20 cellular contexts compared by ENCODE assay signal in the genomic region with DNA sequence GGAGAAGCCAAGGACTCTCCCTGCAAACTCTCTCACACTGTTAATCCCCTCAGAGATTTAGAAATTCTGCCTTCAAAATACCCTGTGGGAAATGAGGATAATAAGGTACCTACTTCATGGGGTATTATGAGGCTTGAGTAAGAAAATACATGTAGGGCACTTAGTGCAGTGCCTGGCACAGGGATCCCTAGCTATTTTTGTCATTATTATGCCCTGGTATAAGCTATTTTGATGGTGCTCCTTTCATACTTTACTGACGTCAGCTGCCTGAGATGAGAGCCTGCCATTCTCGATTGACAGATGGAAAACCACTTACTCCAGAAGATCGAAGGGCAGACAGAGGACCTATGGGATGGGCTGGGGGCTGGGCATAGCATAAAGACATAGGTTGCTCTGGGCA. TPM values are rescaled to one million over a fixed set of nuclear protein-coding genes. Genes with fewer than 3 reads are reported as not detected.
"Had no signal": no experiment of that assay in that cellular context is flagged by ENCODE, and none has a peak within 500 bp of the region (broad histone marks: within the 10 kb centered on the region; RNA-seq: fewer than 3 reads in every experiment).

No MANE protein-coding gene starts in this region.

- DNase-seq: activated CD4-positive, alpha-beta T cell treated with anti-CD3 and anti-CD28 coated beads for 4 hours; activated CD8-positive, alpha-beta T cell treated with anti-CD3 and anti-CD28 coated beads for 36 hours; activated effector memory CD4-positive, alpha-beta T cell treated with Interleukin-2 at 50 U/mL for 16 hours; activated naive CD4-positive, alpha-beta T cell treated with anti-CD3 and anti-CD28 coated beads, Interleukin-2, amount 50 U/mL, for 16 hours; activated T-cell treated with anti-CD3 and anti-CD28 coated beads, Interleukin-2, amount 50 U/mL, for 4 hours; central memory CD4-positive, alpha-beta T cell; effector CD8-positive, alpha-beta T cell; foreskin fibroblast; lower lobe of right lung; ovary; small intestine; stimulated activated CD4-positive, alpha-beta T cell treated with anti-CD3 and anti-CD28 coated beads, Interleukin-4, amount 100 ng/mL, for 4 hours; stimulated activated CD8-positive, alpha-beta memory T cell treated with anti-CD3 and anti-CD28 coated beads, Interleukin-4, amount 100 ng/mL, for 48 hours; stimulated activated naive CD4-positive, alpha-beta T cell treated with Interleukin-2 at 50 U/mL for 16 hours; substantia nigra; T-helper 17 cell; trophoblast cell had no signal

- H3K4me3 ChIP-seq: lower lobe of right lung, ovary had no signal

- H3K36me3 Mint-ChIP-seq: WTC11 had no signal

- H3K9me3 Mint-ChIP-seq: activated CD8-positive, alpha-beta T cell treated with anti-CD3 and anti-CD28 coated beads for 36 hours; activated T-cell treated with anti-CD3 and anti-CD28 coated beads, Interleukin-2, amount 50 U/mL, for 4 hours; WTC11 had no signal

- H3K36me3 ChIP-seq: lower lobe of right lung, ovary had no signal

- H3K4me1 ChIP-seq: lower lobe of right lung had no signal

- H3K27ac ChIP-seq: lower lobe of right lung had no signal

- ATAC-seq: activated CD8-positive, alpha-beta T cell treated with anti-CD3 and anti-CD28 coated beads for 36 hours; activated T-cell treated with anti-CD3 and anti-CD28 coated beads, Interleukin-2, amount 50 U/mL, for 4 hours; lower lobe of right lung; T-helper 17 cell; WTC11 had no signal

- H3K4me3 Mint-ChIP-seq: activated CD8-positive, alpha-beta T cell treated with anti-CD3 and anti-CD28 coated beads for 36 hours; activated T-cell treated with anti-CD3 and anti-CD28 coated beads, Interleukin-2, amount 50 U/mL, for 4 hours; T-helper 17 cell; WTC11 had no signal

- H3K9me3 ChIP-seq: lower lobe of right lung, ovary had no signal

- H3K27me3 ChIP-seq: ovary had no signal

- H3K27ac Mint-ChIP-seq: activated CD8-positive, alpha-beta T cell treated with anti-CD3 and anti-CD28 coated beads for 36 hours; T-helper 17 cell; WTC11 had no signal

- H3K4me1 Mint-ChIP-seq: WTC11 had no signal

RNA-seq across cellular contexts. Expression of a gene that starts 30.1 kb away (rescaled TPM):
- total RNA-seq: endothelial cell of umbilical vein, T-helper 17 cell had no signal
- polyA plus RNA-seq: endothelial cell of umbilical vein, neural cell had no signal
